11 cellular contexts compared by ENCODE assay signal in the genomic region with DNA sequence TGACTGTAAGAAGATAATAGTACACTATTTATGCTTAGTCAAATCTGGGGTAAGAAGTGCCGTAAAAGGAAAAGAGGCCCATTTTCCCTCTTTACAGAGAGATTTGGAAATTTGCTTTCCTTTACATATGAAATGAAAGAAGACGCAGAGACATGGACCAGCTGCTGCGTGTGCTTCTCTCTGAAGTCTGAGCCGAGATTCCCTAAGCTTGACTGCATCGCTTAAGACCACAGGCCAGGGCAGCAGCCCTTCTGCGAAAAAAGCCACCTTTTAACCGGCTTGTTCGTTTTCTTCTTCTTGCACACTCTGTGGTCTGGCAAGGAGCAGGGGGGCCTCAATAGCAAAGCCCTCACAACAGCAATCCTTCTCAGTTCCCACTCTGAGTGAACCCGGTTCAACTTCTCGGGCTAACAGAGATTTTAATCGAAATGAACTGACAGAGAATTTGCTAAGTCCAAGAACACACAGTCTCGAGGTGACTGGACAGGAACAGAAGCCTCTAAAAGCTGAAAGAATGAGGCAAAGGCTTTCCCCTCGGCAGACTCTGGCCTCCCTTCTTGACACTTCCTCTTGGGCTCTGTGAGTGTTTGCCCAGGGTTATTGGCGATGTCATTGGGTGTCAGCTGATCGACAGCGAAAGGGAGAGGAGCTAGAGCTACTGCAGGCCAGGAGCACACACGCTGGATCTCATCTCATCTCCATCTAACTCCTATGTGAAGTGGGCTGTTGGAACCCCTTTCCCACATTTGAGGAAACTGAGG.
DNase-seq lines count a peak whose midpoint lies in the region; ATAC-seq and TF ChIP-seq lines count a peak whose summit lies in the region.
"Had no signal": no experiment of that assay in that cellular context is flagged by ENCODE, and none has a peak within 500 bp of the region (broad histone marks: within the 10 kb centered on the region; RNA-seq: fewer than 3 reads in every experiment).

No MANE protein-coding gene starts in this region.

- H3K4me1 Mint-ChIP-seq in neural progenitor cell = peaks cover 6% of the 10 kb centered on the region
- H3K4me1 Mint-ChIP-seq in activated CD4-positive, alpha-beta T cell treated with anti-CD3 and anti-CD28 coated beads, Interleukin-2, amount 10 ng/mL, durations not matched to agents 7 days and 5 days = no peaks in the 10 kb centered on the region
- H3K4me1 Mint-ChIP-seq in activated naive CD4-positive, alpha-beta T cell treated with anti-CD3 and anti-CD28 coated beads, Interleukin-2, amount 10 ng/mL, durations not matched to agents 7 days and 5 days = no peaks in the 10 kb centered on the region

- POLR2A ChIA-PET in AG04450 (lab: Yijun Ruan, JAX) = no interaction called here
- POLR2A ChIA-PET in activated CD4-positive, alpha-beta T cell treated with anti-CD3 and anti-CD28 coated beads, Interleukin-2, amount 10 ng/mL, durations not matched to agents 7 days and 5 days (lab: Charles Lee) = no interaction called here

- H3K9ac ChIP-seq in neural progenitor cell = no peak overlapping the region

- peaks cover 3% of the 10 kb centered on the region for H3K27me3 Mint-ChIP-seq in neural progenitor cell (ENCODE audit: insufficient read depth, low read depth)
- H3K27me3 Mint-ChIP-seq in activated CD4-positive, alpha-beta T cell treated with anti-CD3 and anti-CD28 coated beads, Interleukin-2, amount 10 ng/mL, durations not matched to agents 7 days and 5 days = no peaks in the 10 kb centered on the region
- no peaks in the 10 kb centered on the region for H3K27me3 Mint-ChIP-seq in activated naive CD4-positive, alpha-beta T cell treated with anti-CD3 and anti-CD28 coated beads, Interleukin-2, amount 10 ng/mL, durations not matched to agents 7 days and 5 days

- H3K27ac ChIP-seq in AG04450 (ENCODE audit: low read depth, low read length) (peak overlapping the region; percentile 12), neural progenitor cell (no peak overlapping the region)
- H3K27ac ChIP-seq: thoracic aorta had no signal

- no peaks in the 10 kb centered on the region for H4K20me1 ChIP-seq in neural progenitor cell (ENCODE audit: low read depth)

- no peak overlapping the region for H3K27ac Mint-ChIP-seq in neural progenitor cell
- H3K27ac Mint-ChIP-seq in activated CD4-positive, alpha-beta T cell treated with anti-CD3 and anti-CD28 coated beads, Interleukin-2, amount 10 ng/mL, durations not matched to agents 7 days and 5 days = no peak overlapping the region
- no peak overlapping the region for H3K27ac Mint-ChIP-seq in activated naive CD4-positive, alpha-beta T cell treated with anti-CD3 and anti-CD28 coated beads, Interleukin-2, amount 10 ng/mL, durations not matched to agents 7 days and 5 days

- peaks cover 6% of the 10 kb centered on the region for H3K4me1 ChIP-seq in neural progenitor cell

- H2AFZ ChIP-seq in neural progenitor cell (replicated peaks) = peak overlapping the region; percentile 20

- no peak for TF ChIP-seq CTCF in AG04450 (IDR thresholded peaks at IDR 0.05; ENCODE audit: low read depth, low read length)
- no peak for TF ChIP-seq CTCF in fibroblast of the aortic adventitia (IDR thresholded peaks at IDR 0.05; ENCODE audit: insufficient read depth, low read length)
- TF ChIP-seq CTCF in neural progenitor cell (IDR thresholded peaks at IDR 0.05) = no peak

- CTCF ChIA-PET in AG04450 (lab: Charles Lee) = interaction anchor here (1.0 kb wide), 1 partner anchor 537 kb away, joined by 3 read pairs; no protein-coding TSS in a partner anchor
- CTCF ChIA-PET in activated CD4-positive, alpha-beta T cell treated with anti-CD3 and anti-CD28 coated beads, Interleukin-2, amount 10 ng/mL, durations not matched to agents 7 days and 5 days (lab: Charles Lee) = no interaction called here
- CTCF ChIA-PET in activated naive CD4-positive, alpha-beta T cell treated with anti-CD3 and anti-CD28 coated beads, Interleukin-2, amount 10 ng/mL, durations not matched to agents 7 days and 5 days (lab: Charles Lee) = interaction anchor here (0.8 kb wide), 1 partner anchor 44 kb away, joined by 4 read pairs; no protein-coding TSS in a partner anchor

- H3K9me3 Mint-ChIP-seq in neural progenitor cell = no peaks in the 10 kb centered on the region
- peaks cover 4% of the 10 kb centered on the region for H3K9me3 Mint-ChIP-seq in activated CD4-positive, alpha-beta T cell treated with anti-CD3 and anti-CD28 coated beads, Interleukin-2, amount 10 ng/mL, durations not matched to agents 7 days and 5 days
- H3K9me3 Mint-ChIP-seq in activated naive CD4-positive, alpha-beta T cell treated with anti-CD3 and anti-CD28 coated beads, Interleukin-2, amount 10 ng/mL, durations not matched to agents 7 days and 5 days = no peaks in the 10 kb centered on the region

- H3K36me3 Mint-ChIP-seq in neural progenitor cell = no peaks in the 10 kb centered on the region
- H3K36me3 Mint-ChIP-seq in activated CD4-positive, alpha-beta T cell treated with anti-CD3 and anti-CD28 coated beads, Interleukin-2, amount 10 ng/mL, durations not matched to agents 7 days and 5 days (ENCODE audit: low read depth) = no peaks in the 10 kb centered on the region
- H3K36me3 Mint-ChIP-seq in activated naive CD4-positive, alpha-beta T cell treated with anti-CD3 and anti-CD28 coated beads, Interleukin-2, amount 10 ng/mL, durations not matched to agents 7 days and 5 days = no peaks in the 10 kb centered on the region

- DNase-seq in AG04450 (ENCODE audit: low read depth, low spot score) (peak; percentile 51), NCI-H2029 treated with DMSO at 0.1 percent for 48 hours (lab: John Stamatoyannopoulos, UW) (peak; percentile 35), fibroblast of the aortic adventitia (ENCODE audit: low read depth) (peak; percentile 81), neural progenitor cell (ENCODE audit: low spot score) (no peak), GOT3 (lab: John Stamatoyannopoulos, UW) (no peak)
- DNase-seq in activated CD4-positive, alpha-beta T cell treated with anti-CD3 and anti-CD28 coated beads, Interleukin-2, amount 10 ng/mL, durations not matched to agents 7 days and 5 days = no peak
- DNase-seq in activated naive CD4-positive, alpha-beta T cell treated with anti-CD3 and anti-CD28 coated beads, Interleukin-2, amount 10 ng/mL, durations not matched to agents 7 days and 5 days = no peak
- DNase-seq: NCI-H1092 treated with DMSO at 0.1 percent for 48 hours had no signal

- no peak overlapping the region for H3K4me2 ChIP-seq in neural progenitor cell

- no peaks in the 10 kb centered on the region for H3F3A ChIP-seq in neural progenitor cell (ENCODE audit: low read depth)

- no peak for ATAC-seq in HG03135 (IDR thresholded peaks at IDR 0.05; ENCODE audit: unreplicated experiment)

- H3K9me3 ChIP-seq in AG04450 (ENCODE audit: control insufficient read depth, insufficient read depth, low read length) (no peaks in the 10 kb centered on the region), neural progenitor cell (ENCODE audit: low read depth) (no peaks in the 10 kb centered on the region)
- H3K9me3 ChIP-seq: thoracic aorta had no signal

- H3K27me3 ChIP-seq in AG04450 (ENCODE audit: control insufficient read depth, insufficient read depth, low read length) (peaks cover 3% of the 10 kb centered on the region), neural progenitor cell (no peaks in the 10 kb centered on the region)

- H3K79me2 ChIP-seq in neural progenitor cell (ENCODE audit: low read depth) = no peaks in the 10 kb centered on the region

- H3K4me3 ChIP-seq in AG04450 (ENCODE audit: low read depth, low read length) (no peak overlapping the region), fibroblast of the aortic adventitia (ENCODE audit: low read depth, low read length) (no peak overlapping the region), neural progenitor cell (no peak overlapping the region)
- H3K4me3 ChIP-seq: skin epidermis, thoracic aorta had no signal

- H3K4me3 Mint-ChIP-seq in neural progenitor cell = no peak overlapping the region
- no peak overlapping the region for H3K4me3 Mint-ChIP-seq in activated CD4-positive, alpha-beta T cell treated with anti-CD3 and anti-CD28 coated beads, Interleukin-2, amount 10 ng/mL, durations not matched to agents 7 days and 5 days
- H3K4me3 Mint-ChIP-seq in activated naive CD4-positive, alpha-beta T cell treated with anti-CD3 and anti-CD28 coated beads, Interleukin-2, amount 10 ng/mL, durations not matched to agents 7 days and 5 days = no peak overlapping the region

- H3K36me3 ChIP-seq in neural progenitor cell = no peaks in the 10 kb centered on the region
- H3K36me3 ChIP-seq: thoracic aorta had no signal

Comparison
In these comparisons a context has a peak if more than half of its experiments do, and no peak if none do; other contexts are left out.
1. DNase-seq: peak in AG04450 (single experiment), NCI-H2029 treated with DMSO at 0.1 percent for 48 hours (single experiment) and fibroblast of the aortic adventitia (single experiment); none in neural progenitor cell (single experiment), activated CD4-positive, alpha-beta T cell treated with anti-CD3 and anti-CD28 coated beads, Interleukin-2, amount 10 ng/mL, durations not matched to agents 7 days and 5 days (single experiment), GOT3 (single experiment) and activated naive CD4-positive, alpha-beta T cell treated with anti-CD3 and anti-CD28 coated beads, Interleukin-2, amount 10 ng/mL, durations not matched to agents 7 days and 5 days (single experiment).